Comparison of ENCODE assay signal across 8 cellular contexts in the genomic region with DNA sequence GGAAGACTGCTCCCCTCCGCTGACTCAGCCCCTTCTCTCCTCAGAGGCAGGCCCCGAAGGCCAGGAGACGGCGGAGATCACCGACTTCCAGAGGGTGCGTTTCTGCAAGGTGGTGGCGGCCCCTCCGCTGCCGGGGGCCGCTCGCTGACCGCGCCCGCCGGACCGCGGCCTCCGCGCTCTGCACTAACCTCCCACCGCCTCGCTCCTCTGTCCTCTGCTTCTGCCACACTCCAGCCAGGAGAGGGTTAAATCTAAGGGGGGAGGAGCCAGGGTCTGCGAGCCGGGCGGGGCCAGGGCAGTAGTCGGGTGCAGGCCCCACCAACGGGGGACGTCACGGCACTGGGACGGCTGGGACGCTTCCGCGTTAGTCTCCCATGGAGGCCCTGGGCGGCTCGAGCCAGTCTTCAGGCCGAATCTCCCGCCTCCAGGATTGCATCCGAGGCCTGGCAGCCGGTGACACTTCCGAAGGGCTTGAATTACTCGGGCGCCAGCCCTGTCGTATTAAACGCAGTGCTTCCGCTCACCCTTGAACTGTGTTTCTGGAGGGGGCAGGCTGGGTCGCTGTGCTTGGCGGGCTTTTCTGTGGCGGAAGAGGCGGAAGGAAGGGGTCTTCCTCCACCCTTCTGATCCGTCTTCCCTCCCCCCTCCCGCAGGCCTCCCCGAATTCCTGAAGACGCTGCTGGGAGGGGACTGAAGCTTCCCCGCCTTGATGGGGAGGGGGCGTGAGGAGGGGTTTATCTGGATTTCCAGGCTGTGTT. TPM values are rescaled to one million over a fixed set of nuclear protein-coding genes. Genes with fewer than 3 reads are reported as not detected.
DNase-seq lines count a peak whose midpoint lies in the region; ATAC-seq, FAIRE-seq and TF ChIP-seq lines count a peak whose summit lies in the region.

No MANE protein-coding gene starts in this region.

- peak; percentile 48 for ATAC-seq in GM18861 (IDR thresholded peaks at IDR 0.05; ENCODE audit: unreplicated experiment)
- ATAC-seq in HG03095 (IDR thresholded peaks at IDR 0.05; ENCODE audit: unreplicated experiment) = peak; percentile 54

- peaks cover 14% of the 10 kb centered on the region for H3K36me3 ChIP-seq in A673 (ENCODE audit: insufficient read depth, low read length, poor library complexity, severe bottlenecking)
- H3K36me3 ChIP-seq in kidney (ENCODE audit: control insufficient read depth in 1 of 2, insufficient read depth in 2 of 2, low read length in 2 of 2) = peaks cover 4 to 12% of the 10 kb centered on the region in 2 donors

- no peaks in the 10 kb centered on the region for H3K27me3 ChIP-seq in A673 (replicated peaks; ENCODE audit: insufficient read depth, low read depth, low read length, poor library complexity)

- intact Hi-C loops in A673 (cut with micrococcal nuclease; ENCODE audit: unreplicated experiment) = loop anchor here (1.0 kb wide), 1 partner anchor 16 kb away; no protein-coding TSS in a partner anchor
- intact Hi-C loops in kidney (cut with DNase I) = no loop called here

- FAIRE-seq in kidney (lab: Jason Lieb, UNC) = no peak

- BruUV-seq in A673 (replicated peaks; lab: Mats Ljungman, UMichigan) = no TSS peak

- H3K4me1 ChIP-seq in A673 (ENCODE audit: insufficient read depth, low read length, poor library complexity, severe bottlenecking) (peaks cover 17% of the 10 kb centered on the region), kidney (ENCODE audit: control insufficient read depth in 1 of 2, insufficient read depth in 1 of 2, low read depth in 1 of 2, low read length in 2 of 2) (peaks cover 0 to 14% of the 10 kb centered on the region in 2 donors)

- TF ChIP-seq CTCF in A673 (conservative IDR thresholded peaks at IDR 0.05; ENCODE audit: low read depth, low read length) (no peak), kidney (IDR thresholded peaks at IDR 0.05; ENCODE audit: borderline replicate concordance, extremely low read depth, insufficient read depth) (no peak)

- H3K9ac ChIP-seq in kidney (ENCODE audit: low read length in 2 of 2) = peak overlapping the region; percentile 52 to 94

- peak overlapping the region; percentile 65 for H3K4me3 ChIP-seq in A673 (ENCODE audit: low read depth, low read length, poor library complexity, severe bottlenecking)
- H3K4me3 ChIP-seq in kidney (ENCODE audit: low read length in 2 of 2) = peak overlapping the region; percentile 85 to 87

- peak; percentile 96 for DNase-seq in A673 (ENCODE audit: low spot score)
- DNase-seq in NCI-H2227 treated with DMSO at 0.1 percent for 48 hours (lab: John Stamatoyannopoulos, UW) = peak; percentile 87
- peak; percentile 79 for DNase-seq in activated CD4-positive, CD25-positive, alpha-beta regulatory T cell treated with anti-CD3 and anti-CD28 coated beads, Interleukin-2, amount 50 U/mL, for 16 hours (ENCODE audit: low read depth, low spot score)
- DNase-seq in central memory CD4-positive, alpha-beta T cell = peak; percentile 86
- peak; percentile 98 for DNase-seq in kidney
- DNase-seq in stimulated activated CD4-positive, alpha-beta T cell treated with anti-CD3 and anti-CD28 coated beads, Interleukin-12 subunit alpha, Interleukin-12 subunit beta, amount 100 ng/mL, for 48 hours (ENCODE audit: low read depth in 2 of 3, low spot score in 1 of 3) = peak; percentile 85 to 92 (median 86)

- H3K9me3 ChIP-seq in A673 (ENCODE audit: low read depth, low read length, poor library complexity, severe bottlenecking) = no peaks in the 10 kb centered on the region
- H3K9me3 ChIP-seq in kidney (ENCODE audit: control insufficient read depth in 1 of 2, low read length in 2 of 2) = no peaks in the 10 kb centered on the region

- POLR2A ChIA-PET in A673 (lab: Charles Lee; ENCODE audit: low non-redundant PET) = interaction anchor here (0.6 to 0.7 kb wide), 3 partner anchors 26 to 153 kb away, joined by 3 to 20 read pairs (median 10); no protein-coding TSS in a partner anchor

- CTCF ChIA-PET in A673 (lab: Charles Lee) = interaction anchor here (0.7 kb wide), 1 partner anchor 252 kb away, joined by 7 read pairs; no protein-coding TSS in a partner anchor

- H3K27ac ChIP-seq in A673 (ENCODE audit: low read depth, low read length, poor library complexity, severe bottlenecking) = peak overlapping the region; percentile 99
- peak overlapping the region; percentile 97 to 98 for H3K27ac ChIP-seq in kidney (ENCODE audit: low read depth in 2 of 2, low read length in 2 of 2)

RNA-seq across cellular contexts. Expression of gene INAFM1, which starts 1.2 kb away (rescaled TPM):
- total RNA-seq in A673 (2021) = 13.8 and 15.9 TPM in 2 replicates
- total RNA-seq in kidney = 28.4 TPM
- 17.0 TPM for polyA plus RNA-seq in kidney (ENCODE audit: insufficient read depth, low read depth, low replicate concordance)

RNA-seq across cellular contexts. Expression of gene CCDC9, which starts 17.2 kb away (rescaled TPM):
- 36.4 and 39.7 TPM in 2 replicates for total RNA-seq in A673 (2021)
- 49.0 TPM for total RNA-seq in kidney
- polyA plus RNA-seq in kidney (ENCODE audit: insufficient read depth, low read depth, low replicate concordance) = 14.0 TPM

RNA-seq across cellular contexts. Expression of gene C5AR1, which starts 36.2 kb away (rescaled TPM):
- total RNA-seq in A673 (2021) (0.92 and 1.2 TPM in 2 replicates), kidney (26.6 TPM)
- 6.5 TPM for polyA plus RNA-seq in kidney (ENCODE audit: insufficient read depth, low read depth, low replicate concordance)

RNA-seq across cellular contexts. Expression of gene BBC3, which starts 42.5 kb away (rescaled TPM):
- total RNA-seq in A673 (2021) (2.7 and 3.7 TPM in 2 replicates), kidney (14.2 TPM)
- 3.2 TPM for polyA plus RNA-seq in kidney (ENCODE audit: insufficient read depth, low read depth, low replicate concordance)

RNA-seq across cellular contexts. Expression of gene C5AR2, which starts 58.5 kb away (rescaled TPM):
- 0.04 TPM in 1 of 2 replicates, not detected in the other for total RNA-seq in A673 (2021)
- total RNA-seq in kidney = 2.5 TPM
- polyA plus RNA-seq in kidney (ENCODE audit: insufficient read depth, low read depth, low replicate concordance) = 3.0 TPM

Comparison
In these comparisons a context has a peak if more than half of its experiments do, and no peak if none do; other contexts are left out.
1. Peak in every context shown above with its lines: DNase-seq, ATAC-seq, H3K4me3 ChIP-seq and H3K27ac ChIP-seq.
2. RNA of gene C5AR1, which starts 36.2 kb away (total RNA-seq): 26.6 TPM in kidney (single experiment); 0.92 to 1.2 TPM in A673; every median in the first group is over 10 times any median in the second.